Comparison of ENCODE assay signal across 8 cellular contexts in the genomic region with DNA sequence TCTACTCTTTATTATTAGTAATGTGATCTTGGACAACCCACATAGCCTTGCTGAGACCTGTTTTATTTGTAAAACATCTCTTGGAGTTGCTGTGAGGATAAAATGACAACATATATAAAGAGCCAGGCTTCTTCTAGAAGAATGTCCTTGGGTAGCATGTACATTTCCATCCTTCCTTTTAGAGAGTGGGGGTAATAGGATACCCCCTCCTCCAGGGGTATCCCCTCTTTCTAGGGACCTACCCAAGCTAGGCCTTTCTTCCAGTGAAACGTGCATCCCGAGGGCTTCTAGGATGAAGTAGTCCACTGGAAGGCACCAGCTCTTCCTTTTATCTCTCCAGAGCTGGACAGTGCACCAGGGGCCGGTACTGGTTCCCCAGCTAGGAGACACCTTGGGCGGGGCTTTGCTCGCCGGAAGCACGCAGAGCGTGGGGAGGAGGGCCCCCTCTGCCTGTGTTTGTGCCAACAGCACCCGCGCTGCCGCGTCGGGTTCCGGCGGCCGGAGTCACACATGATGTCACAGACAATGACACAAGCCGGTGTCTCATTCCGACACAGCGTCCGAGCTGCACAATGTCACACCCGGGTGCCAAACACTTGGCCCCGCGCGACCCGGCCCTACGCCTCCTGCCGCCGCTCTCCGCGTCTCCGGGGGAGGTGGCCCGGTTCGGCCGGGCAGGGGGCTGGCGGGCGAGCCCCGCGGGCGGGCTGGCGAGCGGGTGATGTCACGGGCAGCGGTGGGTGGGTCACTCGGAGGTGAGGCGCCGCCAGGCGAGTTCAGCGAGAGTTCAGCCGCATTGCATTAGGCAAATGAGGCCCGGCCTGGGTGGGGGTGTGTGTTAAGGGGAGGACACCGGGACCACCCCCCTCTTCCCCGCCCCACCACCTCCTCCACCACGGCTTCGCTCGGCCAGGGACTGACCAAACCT. TPM values are rescaled to one million over a fixed set of nuclear protein-coding genes. Genes with fewer than 3 reads are reported as not detected.
DNase-seq lines count a peak whose midpoint lies in the region; ATAC-seq and TF ChIP-seq lines count a peak whose summit lies in the region.

No MANE protein-coding gene starts in this region.

- H3K9me3 ChIP-seq in HEK293 (ENCODE audit: control insufficient read depth, insufficient read depth, low read depth, low read length), result no peaks in the 10 kb centered on the region

- H3K4me1 Mint-ChIP-seq in activated CD4-positive, alpha-beta T cell treated with anti-CD3 and anti-CD28 coated beads for 36 hours, result peaks cover 74% of the 10 kb centered on the region

- H3K9me3 Mint-ChIP-seq in activated CD4-positive, alpha-beta T cell treated with anti-CD3 and anti-CD28 coated beads for 36 hours (ENCODE audit: low read depth), result no peaks in the 10 kb centered on the region

- H3K36me3 Mint-ChIP-seq in activated CD4-positive, alpha-beta T cell treated with anti-CD3 and anti-CD28 coated beads for 36 hours (ENCODE audit: low read depth), result peaks cover 9% of the 10 kb centered on the region

- H3K4me1 ChIP-seq in HEK293 (ENCODE audit: control insufficient read depth, insufficient read depth, low read length), result peaks cover 28% of the 10 kb centered on the region

- peak; percentile 52; the same call in 1 of the 2 replicates for TF ChIP-seq CTCF in HEK293 (tag by site-specific recombination; IDR thresholded peaks at IDR 0.05)
- TF ChIP-seq CTCF in choroid plexus epithelial cell (conservative IDR thresholded peaks at IDR 0.05; ENCODE audit: low read depth, low read length), result peak; percentile 29

- ATAC-seq in activated CD4-positive, alpha-beta T cell treated with anti-CD3 and anti-CD28 coated beads for 36 hours, result peak; percentile 87

- intact Hi-C loops in activated CD4-positive, alpha-beta T cell treated with anti-CD3 and anti-CD28 coated beads for 36 hours (cut with DNase I, micrococcal nuclease), result loop anchor here (1.0 to 5.0 kb wide), 6 partner anchors 18 to 124 kb away; partner anchors contain the start of genes RARA (in 1 of the 2) and WIPF2 (in 1 of the 2)

- POLR2A ChIA-PET in HEK293 (lab: Yijun Ruan, JAX), result interaction anchor here (0.6 to 2.0 kb wide), 18 partner anchors 13 to 227 kb away, joined by 3 to 15 read pairs (median 4); partner anchors contain the start of genes CASC3, GJD3 and RARA
- POLR2A ChIA-PET in activated CD4-positive, alpha-beta T cell treated with anti-CD3 and anti-CD28 coated beads for 36 hours (lab: Charles Lee), result interaction anchor here (0.5 to 1.1 kb wide), 4 partner anchors 15 to 240 kb away, joined by 3 to 6 read pairs (median 3); no protein-coding TSS in a partner anchor

- peak overlapping the region; percentile 69 for H3K4me3 ChIP-seq in HEK293 (ENCODE audit: low read depth, low read length)
- H3K4me3 ChIP-seq in choroid plexus epithelial cell (ENCODE audit: low read depth, low read length), result peak overlapping the region; percentile 78

- H3K27ac Mint-ChIP-seq in activated CD4-positive, alpha-beta T cell treated with anti-CD3 and anti-CD28 coated beads for 36 hours, result peak overlapping the region; percentile 85

- H3K36me3 ChIP-seq in HEK293 (ENCODE audit: control insufficient read depth in 2 of 2, insufficient read depth in 1 of 2, low read length in 2 of 2), result peaks cover 0 to 4% of the 10 kb centered on the region in 2 experiments; a peak in 2 of 3 replicates

- H3K27ac ChIP-seq in HEK293 (ENCODE audit: extremely low read depth, low read depth, low read length), result peak overlapping the region; percentile 77

- H3K27me3 Mint-ChIP-seq in activated CD4-positive, alpha-beta T cell treated with anti-CD3 and anti-CD28 coated beads for 36 hours, result no peaks in the 10 kb centered on the region

- DNase-seq in GM03348 (ENCODE audit: low spot score) (peak; percentile 90), NCI-H2029 (lab: John Stamatoyannopoulos, UW) (peak; percentile 80), choroid plexus epithelial cell (ENCODE audit: low read depth) (peak; percentile 68), left kidney (ENCODE audit: low read depth, low spot score) (peak; percentile 94), pons (ENCODE audit: low spot score) (no peak)
- DNase-seq in activated CD4-positive, alpha-beta T cell treated with anti-CD3 and anti-CD28 coated beads for 36 hours, result peak; percentile 93
- DNase-seq in stimulated activated CD4-positive, alpha-beta T cell treated with anti-CD3 and anti-CD28 coated beads, Interleukin-2, amount 100 ng/mL, for 4 hours (ENCODE audit: low read depth), result peak; percentile 73

- H3K4me3 Mint-ChIP-seq in activated CD4-positive, alpha-beta T cell treated with anti-CD3 and anti-CD28 coated beads for 36 hours, result peak overlapping the region; percentile 60

- CTCF ChIA-PET in HEK293 (lab: Yijun Ruan, JAX), result interaction anchor here (0.6 to 2.1 kb wide), 8 partner anchors 13 to 130 kb away, joined by 3 to 7 read pairs (median 4); no protein-coding TSS in a partner anchor
- CTCF ChIA-PET in activated CD4-positive, alpha-beta T cell treated with anti-CD3 and anti-CD28 coated beads for 36 hours (lab: Charles Lee), result interaction anchor here (0.7 to 2.5 kb wide), 7 partner anchors 10 to 59 kb away, joined by 3 to 16 read pairs (median 5); no protein-coding TSS in a partner anchor

TF ChIP-seq in HEK293, 187 proteins besides CTCF, POLR2A, EP300 and RAD21 (continues in another document):
- TF ChIP-seq ZNF366 (tag by site-specific recombination; conservative IDR thresholded peaks at IDR 0.05) (peak; percentile 51; the same call in 1 of the 2 replicates), GLIS2 (tag by site-specific recombination; IDR thresholded peaks at IDR 0.05) (peak; percentile 92), KLF10 (tag by site-specific recombination; IDR thresholded peaks at IDR 0.05) (peak; percentile 88), PATZ1 (tag by site-specific recombination; IDR thresholded peaks at IDR 0.05) (peak; percentile 96), ZFP37 (tag by site-specific recombination; IDR thresholded peaks at IDR 0.05) (no peak), ZNF654 (tag by site-specific recombination; IDR thresholded peaks at IDR 0.05; ENCODE audit: low read depth) (no peak), ZNF37A (tag by site-specific recombination; IDR thresholded peaks at IDR 0.05) (no peak), ZBTB17 (tag by site-specific recombination; IDR thresholded peaks at IDR 0.05) (0 out of 2 replicates have a peak, but pooled peaks have one; percentile 15), ZBTB26 (tag by site-specific recombination; optimal IDR thresholded peaks at IDR 0.05) (peak; percentile 69), OSR2 (tag by site-specific recombination; IDR thresholded peaks at IDR 0.05) (peak; percentile 34; the same call in 1 of the 2 replicates), GLIS1 (tag by site-specific recombination; IDR thresholded peaks at IDR 0.05) (peak; percentile 91), ZNF561 (tag by site-specific recombination; IDR thresholded peaks at IDR 0.05; ENCODE audit: borderline replicate concordance) (peak; percentile 74; the same call in 1 of the 2 replicates)
- TF ChIP-seq, protein P1, sequence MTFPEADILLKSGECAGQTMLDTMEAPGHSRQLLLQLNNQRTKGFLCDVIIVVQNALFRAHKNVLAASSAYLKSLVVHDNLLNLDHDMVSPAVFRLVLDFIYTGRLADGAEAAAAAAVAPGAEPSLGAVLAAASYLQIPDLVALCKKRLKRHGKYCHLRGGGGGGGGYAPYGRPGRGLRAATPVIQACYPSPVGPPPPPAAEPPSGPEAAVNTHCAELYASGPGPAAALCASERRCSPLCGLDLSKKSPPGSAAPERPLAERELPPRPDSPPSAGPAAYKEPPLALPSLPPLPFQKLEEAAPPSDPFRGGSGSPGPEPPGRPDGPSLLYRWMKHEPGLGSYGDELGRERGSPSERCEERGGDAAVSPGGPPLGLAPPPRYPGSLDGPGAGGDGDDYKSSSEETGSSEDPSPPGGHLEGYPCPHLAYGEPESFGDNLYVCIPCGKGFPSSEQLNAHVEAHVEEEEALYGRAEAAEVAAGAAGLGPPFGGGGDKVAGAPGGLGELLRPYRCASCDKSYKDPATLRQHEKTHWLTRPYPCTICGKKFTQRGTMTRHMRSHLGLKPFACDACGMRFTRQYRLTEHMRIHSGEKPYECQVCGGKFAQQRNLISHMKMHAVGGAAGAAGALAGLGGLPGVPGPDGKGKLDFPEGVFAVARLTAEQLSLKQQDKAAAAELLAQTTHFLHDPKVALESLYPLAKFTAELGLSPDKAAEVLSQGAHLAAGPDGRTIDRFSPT (tag by site-specific recombination; IDR thresholded peaks at IDR 0.05), result peak; percentile 84

RNA-seq across cellular contexts. Expression of gene GJD3, which starts 23.4 kb away (rescaled TPM):
- total RNA-seq in activated CD4-positive, alpha-beta T cell treated with anti-CD3 and anti-CD28 coated beads for 36 hours, result not detected

RNA-seq across cellular contexts. Expression of gene RARA, which starts 32.2 kb away (rescaled TPM):
- 10 to 100 TPM; 29.8 to 40.2 TPM for total RNA-seq in activated CD4-positive, alpha-beta T cell treated with anti-CD3 and anti-CD28 coated beads for 36 hours

RNA-seq across cellular contexts. Expression of gene CDC6, which starts 53.5 kb away (rescaled TPM):
- 100 to 1,000 TPM; 105 to 171 TPM for total RNA-seq in activated CD4-positive, alpha-beta T cell treated with anti-CD3 and anti-CD28 coated beads for 36 hours
